24 cellular contexts compared by ENCODE assay signal in the genomic region with DNA sequence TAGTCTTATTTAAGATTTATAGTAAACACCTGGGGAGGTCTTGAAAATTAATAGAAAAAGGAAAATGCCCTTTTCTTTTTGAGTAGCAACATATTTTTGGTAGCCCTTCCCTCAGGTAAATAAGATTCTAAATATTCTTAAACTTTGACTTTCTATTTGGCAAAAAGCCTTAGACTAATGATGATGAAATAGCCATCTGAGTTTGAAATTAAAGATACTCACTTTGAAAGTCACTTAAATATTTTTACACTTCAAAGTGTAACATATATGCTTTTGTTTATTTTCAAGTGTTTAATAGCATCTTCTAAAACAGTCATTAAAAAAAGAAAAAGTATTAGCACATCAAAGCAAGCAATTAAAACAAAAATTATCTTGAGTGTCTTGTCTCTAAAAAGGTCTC.
"Had no signal": no experiment of that assay in that cellular context is flagged by ENCODE, and none has a peak within 500 bp of the region (broad histone marks: within the 10 kb centered on the region; RNA-seq: fewer than 3 reads in every experiment).

No MANE protein-coding gene starts in this region.

- H3K36me3 ChIP-seq: ascending aorta, cardiac muscle cell had no signal

- H3K4me3 ChIP-seq: ascending aorta, cardiac muscle cell, PC-9 had no signal

- H2AFZ ChIP-seq: PC-9 had no signal

- DNase-seq: activated CD4-positive, alpha-beta T cell treated with anti-CD3 and anti-CD28 coated beads, Interleukin-2, amount 10 ng/mL, durations not matched to agents 24 days and 14 days; activated CD4-positive, alpha-beta T cell treated with anti-CD3 and anti-CD28 coated beads, Interleukin-2, amount 50 U/mL, for 4 hours; activated CD8-positive, alpha-beta T cell treated with anti-CD3 and anti-CD28 coated beads for 36 hours; activated effector memory CD4-positive, alpha-beta T cell treated with anti-CD3 and anti-CD28 coated beads, Interleukin-2, amount 50 U/mL, for 16 hours; activated naive CD4-positive, alpha-beta T cell; activated naive CD4-positive, alpha-beta T cell treated with anti-CD3 and anti-CD28 coated beads, Interleukin-2, amount 50 U/mL, for 16 hours; activated naive CD8-positive, alpha-beta T cell treated with anti-CD3 and anti-CD28 coated beads for 36 hours; activated T-cell treated with anti-CD3 and anti-CD28 coated beads, Interleukin-2, amount 50 U/mL, for 1 hour; activated T-cell treated with anti-CD3 and anti-CD28 coated beads, Interleukin-2, amount 50 U/mL, for 72 hours; amygdala; MM.1S; MV-4-11; NCI-H1092; NCI-H1436 treated with DMSO at 0.1 percent for 48 hours; NCI-H1694 treated with DMSO at 0.1 percent for 48 hours; NCI-H2029; NCI-H345; NCI-H524 treated with DMSO at 0.1 percent for 48 hours; NCI-H748 treated with DMSO at 0.1 percent for 48 hours; PC-9; Right ventricle myocardium superior had no signal

- H3K4me2 ChIP-seq: PC-9 had no signal

- ATAC-seq: activated CD8-positive, alpha-beta T cell treated with anti-CD3 and anti-CD28 coated beads for 36 hours; activated T-cell treated with anti-CD3 and anti-CD28 coated beads, Interleukin-2, amount 50 U/mL, for 72 hours; activated T-helper 17 cell treated with anti-CD3 and anti-CD28 coated beads, Interleukin-2, amount 50 U/mL, for 72 hours had no signal

- H3K27me3 ChIP-seq: ascending aorta, cardiac muscle cell had no signal

- H3K27ac ChIP-seq: ascending aorta, PC-9 had no signal

- H3K9me3 ChIP-seq: ascending aorta had no signal
